In the genomic region with DNA sequence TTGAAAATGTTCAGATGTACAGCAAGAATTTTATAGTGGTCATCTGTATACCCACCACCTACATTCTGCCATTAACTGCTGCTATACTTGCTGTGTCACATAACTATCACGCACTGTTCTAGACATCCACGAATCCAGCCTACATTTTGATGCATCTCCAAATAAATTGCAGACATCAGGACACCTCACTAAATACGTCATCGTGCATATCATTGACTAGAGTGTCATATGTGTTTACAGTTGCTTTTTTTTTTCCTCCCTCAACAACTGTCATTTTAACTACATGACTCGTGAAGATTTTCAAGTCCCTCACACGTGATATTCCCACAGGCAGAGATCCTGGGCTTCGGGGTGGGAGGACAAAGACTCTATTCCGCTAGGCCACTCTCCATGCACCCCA, we compare ENCODE assay signal across 10 cellular contexts. TPM values are rescaled to one million over a fixed set of nuclear protein-coding genes. Genes with fewer than 3 reads are reported as not detected.
DNase-seq lines count a peak whose midpoint lies in the region; ATAC-seq and TF ChIP-seq lines count a peak whose summit lies in the region.
"Had no signal": no experiment of that assay in that cellular context is flagged by ENCODE, and none has a peak within 500 bp of the region (broad histone marks: within the 10 kb centered on the region; RNA-seq: fewer than 3 reads in every experiment).

No MANE protein-coding gene starts in this region.

- no peak for TF ChIP-seq POLR2A in tibial nerve (IDR thresholded peaks at IDR 0.05)

- peak overlapping the region; percentile 96 for H3K4me3 Mint-ChIP-seq in activated CD8-positive, alpha-beta T cell treated with anti-CD3 and anti-CD28 coated beads for 36 hours

- H3K4me3 ChIP-seq in left ventricle myocardium inferior (peak overlapping the region; percentile 90), iPS-15b (ENCODE audit: low read depth, low read length) (peak overlapping the region; percentile 88), tibial nerve (peak overlapping the region in 3 of 4 donors; percentile 54 to 90 (median 84))

- H3K9me3 ChIP-seq in left ventricle myocardium inferior (replicated peaks) (no peaks in the 10 kb centered on the region), iPS-15b (ENCODE audit: control insufficient read depth, insufficient read depth, low read length) (no peaks in the 10 kb centered on the region), tibial nerve (no peaks in the 10 kb centered on the region)

- no peak for TF ChIP-seq EP300 in tibial nerve (IDR thresholded peaks at IDR 0.05)

- POLR2A ChIA-PET in activated CD8-positive, alpha-beta T cell treated with anti-CD3 and anti-CD28 coated beads for 36 hours (lab: Charles Lee) = interaction anchor here (0.8 to 9.1 kb wide), 6 partner anchors 9 to 63 kb away, joined by 3 to 82 read pairs (median 4); partner anchors contain the start of gene GRPEL2

- H3K4me1 ChIP-seq in left ventricle myocardium inferior (peaks cover 17% of the 10 kb centered on the region), iPS-15b (ENCODE audit: control insufficient read depth, insufficient read depth, low read length) (peaks cover 6% of the 10 kb centered on the region), tibial nerve (peaks cover 0 to 22% (median 1%) of the 10 kb centered on the region in 4 donors)

- peaks cover 52% of the 10 kb centered on the region for H3K4me1 Mint-ChIP-seq in activated CD8-positive, alpha-beta T cell treated with anti-CD3 and anti-CD28 coated beads for 36 hours (ENCODE audit: low read depth)

- H3K36me3 Mint-ChIP-seq in activated CD8-positive, alpha-beta T cell treated with anti-CD3 and anti-CD28 coated beads for 36 hours (ENCODE audit: low read depth) = peaks cover 28% of the 10 kb centered on the region

- H3K27ac ChIP-seq in left ventricle myocardium inferior (replicated peaks) (no peak overlapping the region), tibial nerve (peak overlapping the region; percentile 21 to 87 (median 72))

- no peaks in the 10 kb centered on the region for H3K9me3 Mint-ChIP-seq in activated CD8-positive, alpha-beta T cell treated with anti-CD3 and anti-CD28 coated beads for 36 hours

- 55 to 58% methylated on average over 8 of the region's 8 CpGs for WGBS in tibial nerve, 2 donors

- H3K36me3 ChIP-seq in left ventricle myocardium inferior (peaks cover 13% of the 10 kb centered on the region), iPS-15b (ENCODE audit: control insufficient read depth, insufficient read depth, low read length) (no peaks in the 10 kb centered on the region), tibial nerve (peaks cover 0 to 20% (median 0%) of the 10 kb centered on the region in 3 donors)

- intact Hi-C loops in left ventricle myocardium inferior (cut with micrococcal nuclease) (no loop called here), Right ventricle myocardium inferior (cut with DNase I) (no loop called here)
- intact Hi-C loops in activated CD8-positive, alpha-beta T cell treated with anti-CD3 and anti-CD28 coated beads for 36 hours (cut with micrococcal nuclease) = no loop called here

- H3K9ac ChIP-seq in iPS-15b (ENCODE audit: low read depth, low read length) = no peak overlapping the region

- TF ChIP-seq CTCF in left ventricle myocardium inferior (IDR thresholded peaks at IDR 0.05; ENCODE audit: borderline replicate concordance) (no peak), tibial nerve (IDR thresholded peaks at IDR 0.05) (no peak)
- TF ChIP-seq CTCF in activated CD8-positive, alpha-beta T cell treated with anti-CD3 and anti-CD28 coated beads for 36 hours (IDR thresholded peaks at IDR 0.05) = no peak

- no peaks in the 10 kb centered on the region for H3K27me3 Mint-ChIP-seq in activated CD8-positive, alpha-beta T cell treated with anti-CD3 and anti-CD28 coated beads for 36 hours

- no peaks in the 10 kb centered on the region for H3K27me3 ChIP-seq in left ventricle myocardium inferior (ENCODE audit: low read depth)
- H3K27me3 ChIP-seq in iPS-15b (ENCODE audit: control insufficient read depth, insufficient read depth, low read length) = peaks cover 4% of the 10 kb centered on the region
- H3K27me3 ChIP-seq in tibial nerve = no peaks in the 10 kb centered on the region

- ATAC-seq in Right ventricle myocardium inferior (no peak), GM18868 (IDR thresholded peaks at IDR 0.05; ENCODE audit: unreplicated experiment) (no peak)
- no peak for ATAC-seq in activated CD8-positive, alpha-beta T cell treated with anti-CD3 and anti-CD28 coated beads for 36 hours

- DNase-seq in left ventricle myocardium inferior (no peak), Right ventricle myocardium inferior (ENCODE audit: missing footprints) (no peak), tibial nerve (ENCODE audit: low spot score in 2 of 2) (no peak), NCI-H1436 treated with DMSO at 0.1 percent for 48 hours (lab: John Stamatoyannopoulos, UW) (no peak), AG08395 (ENCODE audit: low spot score) (no peak)
- no peak for DNase-seq in activated CD8-positive, alpha-beta T cell treated with anti-CD3 and anti-CD28 coated beads for 36 hours
- DNase-seq: retina had no signal

- CTCF ChIA-PET in activated CD8-positive, alpha-beta T cell treated with anti-CD3 and anti-CD28 coated beads for 36 hours (lab: Charles Lee) = interaction anchor here (0.6 to 14.8 kb wide), 3 partner anchors 10 to 278 kb away, joined by 4 to 163 read pairs (median 13); partner anchors contain the start of gene GRPEL2

- peak overlapping the region; percentile 87 for H3K27ac Mint-ChIP-seq in activated CD8-positive, alpha-beta T cell treated with anti-CD3 and anti-CD28 coated beads for 36 hours

RNA-seq across cellular contexts. Expression of gene PCYOX1L, which starts 1.0 kb away (rescaled TPM):
- total RNA-seq in left ventricle myocardium inferior = 3.2 TPM
- total RNA-seq in Right ventricle myocardium inferior = 2.7 TPM
- total RNA-seq in activated CD8-positive, alpha-beta T cell treated with anti-CD3 and anti-CD28 coated beads for 36 hours = 10 to 100 TPM; 19.7 to 21.2 TPM
- total RNA-seq in tibial nerve = 1 to 10 TPM; 5.0 to 8.2 (median 6.7) TPM

RNA-seq across cellular contexts. Expression of gene GRPEL2, which starts 13.5 kb away (rescaled TPM):
- total RNA-seq in left ventricle myocardium inferior = 7.6 TPM
- 11.6 TPM for total RNA-seq in Right ventricle myocardium inferior
- total RNA-seq in activated CD8-positive, alpha-beta T cell treated with anti-CD3 and anti-CD28 coated beads for 36 hours = 10 to 100 TPM; 31.0 to 31.1 TPM
- total RNA-seq in tibial nerve = 10 to 100 TPM in 2 of 4 donors, 1 to 10 TPM in 2; 6.5 to 13.5 (median 10.3) TPM

RNA-seq across cellular contexts. Expression of gene IL17B, which starts 20.3 kb away (rescaled TPM):
- total RNA-seq in left ventricle myocardium inferior (not detected), Right ventricle myocardium inferior (not detected), tibial nerve (100 to 1,000 TPM in 1 of 4 donors, 10 to 100 TPM in 3; 22.8 to 109 (median 80.7) TPM)
- total RNA-seq in activated CD8-positive, alpha-beta T cell treated with anti-CD3 and anti-CD28 coated beads for 36 hours = not detected
- total RNA-seq: ureter had no signal

Comparison
In these comparisons a context has a peak if more than half of its experiments do, and no peak if none do; other contexts are left out.
1. RNA of gene IL17B, which starts 20.3 kb away (total RNA-seq): 22.8 to 109 TPM in tibial nerve; not detected in Right ventricle myocardium inferior (single experiment), not detected in left ventricle myocardium inferior (single experiment) and not detected in activated CD8-positive, alpha-beta T cell treated with anti-CD3 and anti-CD28 coated beads for 36 hours; every median in the first group is over 10 times any median in the second.
2. Peak in every context shown above with its lines, with median percentiles within 50 percentile points of each other: H3K4me3 ChIP-seq.